8 cellular contexts compared by ENCODE assay signal in genomic region chr9:91419222-91420191, GRCh38. TPM values are rescaled to one million over a fixed set of nuclear protein-coding genes. Genes with fewer than 3 reads are reported as not detected.
DNase-seq lines count a peak whose midpoint lies in the region; ATAC-seq and TF ChIP-seq lines count a peak whose summit lies in the region.

No MANE protein-coding gene starts in this region.

- POLR2A ChIA-PET in activated CD8-positive, alpha-beta T cell treated with anti-CD3 and anti-CD28 coated beads for 36 hours (lab: Charles Lee) = interaction anchor here (0.7 to 1.4 kb wide), 4 partner anchors 14 to 318 kb away, joined by 3 to 4 read pairs (median 4); no protein-coding TSS in a partner anchor

- H3K27ac Mint-ChIP-seq in activated CD8-positive, alpha-beta T cell treated with anti-CD3 and anti-CD28 coated beads for 36 hours = peak overlapping the region; percentile 60

- CTCF ChIA-PET in activated CD8-positive, alpha-beta T cell treated with anti-CD3 and anti-CD28 coated beads for 36 hours (lab: Charles Lee) = interaction anchor here (0.8 to 1.5 kb wide), 2 partner anchors 10 to 78 kb away, joined by 3 read pairs; no protein-coding TSS in a partner anchor

- H3K27me3 ChIP-seq in HL-60 (ENCODE audit: insufficient read depth, poor library complexity, severe bottlenecking) (no peaks in the 10 kb centered on the region), dorsolateral prefrontal cortex (no peaks in the 10 kb centered on the region)

- H3K4me1 Mint-ChIP-seq in activated CD8-positive, alpha-beta T cell treated with anti-CD3 and anti-CD28 coated beads for 36 hours (ENCODE audit: low read depth) = peaks cover 61% of the 10 kb centered on the region

- H3K27me3 Mint-ChIP-seq in activated CD8-positive, alpha-beta T cell treated with anti-CD3 and anti-CD28 coated beads for 36 hours = peaks cover 4% of the 10 kb centered on the region

- H3K4me3 ChIP-seq in HL-60 (replicated peaks; ENCODE audit: insufficient read depth, low read length) = no peak overlapping the region
- H3K4me3 ChIP-seq in dorsolateral prefrontal cortex = no peak overlapping the region

- H3K27ac ChIP-seq in HL-60 (replicated peaks) = peak overlapping the region; percentile 52
- H3K27ac ChIP-seq in dorsolateral prefrontal cortex = peak overlapping the region in 5 of 59 donors; percentile 19 to 32 (median 27)

- peak; percentile 87 for DNase-seq in A172 (ENCODE audit: low spot score)
- DNase-seq in HL-60 (ENCODE audit: low read depth in 1 of 2, low spot score in 1 of 2) = peak; percentile 92 to 95
- DNase-seq in activated CD8-positive, alpha-beta T cell treated with anti-CD3 and anti-CD28 coated beads for 36 hours = peak; percentile 69
- DNase-seq in left cardiac atrium = peak; percentile 71
- peak; percentile 36 for DNase-seq in stimulated activated naive CD8-positive, alpha-beta T cell treated with anti-CD3 and anti-CD28 coated beads, Interleukin-15, Interleukin-2, amounts not matched to agents 100 U/mL and 50 U/mL, for 24 hours
- no peak for DNase-seq in dorsolateral prefrontal cortex
- DNase-seq in NCI-H510A treated with DMSO at 0.1 percent for 48 hours (lab: John Stamatoyannopoulos, UW) = no peak

- no peaks in the 10 kb centered on the region for H3K9me3 Mint-ChIP-seq in activated CD8-positive, alpha-beta T cell treated with anti-CD3 and anti-CD28 coated beads for 36 hours

- H3K36me3 Mint-ChIP-seq in activated CD8-positive, alpha-beta T cell treated with anti-CD3 and anti-CD28 coated beads for 36 hours (ENCODE audit: low read depth) = peaks cover 44% of the 10 kb centered on the region

- TF ChIP-seq CTCF in HL-60 (IDR thresholded peaks at IDR 0.05; ENCODE audit: insufficient read depth, low read length) (no peak), dorsolateral prefrontal cortex (IDR thresholded peaks at IDR 0.05 in 54 of 56, conservative IDR thresholded peaks at IDR 0.05 in 2 of 56; ENCODE audit: low read depth in 1 of 56, partially characterized antibody in 56 of 56) (no peak)
- no peak for TF ChIP-seq CTCF in activated CD8-positive, alpha-beta T cell treated with anti-CD3 and anti-CD28 coated beads for 36 hours (IDR thresholded peaks at IDR 0.05)

- intact Hi-C loops in activated CD8-positive, alpha-beta T cell treated with anti-CD3 and anti-CD28 coated beads for 36 hours (cut with micrococcal nuclease) = loop anchor here (2.0 to 5.0 kb wide), 4 partner anchors 62 to 267 kb away; no protein-coding TSS in a partner anchor
- intact Hi-C loops in left cardiac atrium (cut with DNase I) = loop anchor here in 1 of 2 donors (5.0 kb wide), 2 partner anchors 57 to 222 kb away; partner anchors contain the start of gene AUH
- intact Hi-C loops in dorsolateral prefrontal cortex (cut with DNase I) = loop anchor here (5.0 to 10.0 kb wide), 4 partner anchors 222 to 382 kb away; no protein-coding TSS in a partner anchor

- H3K4me3 Mint-ChIP-seq in activated CD8-positive, alpha-beta T cell treated with anti-CD3 and anti-CD28 coated beads for 36 hours = peak overlapping the region; percentile 99

- peak; percentile 5 for ATAC-seq in activated CD8-positive, alpha-beta T cell treated with anti-CD3 and anti-CD28 coated beads for 36 hours
- ATAC-seq in left cardiac atrium = peak in 1 of 2 donors; percentile 25
- peak; percentile 25 for ATAC-seq in stimulated activated naive CD8-positive, alpha-beta T cell treated with anti-CD3 and anti-CD28 coated beads, Interleukin-15, Interleukin-2, amounts not matched to agents 100 U/mL and 50 U/mL, for 24 hours
- no peak for ATAC-seq in GM21825 (IDR thresholded peaks at IDR 0.05; ENCODE audit: unreplicated experiment)

RNA-seq across cellular contexts. Expression of gene NFIL3, which starts 4.1 kb away (rescaled TPM):
- 4.6 and 7.3 TPM in 2 replicates for total RNA-seq in A172 (2014; rRNA removed; shearing (Covaris generic))
- total RNA-seq in activated CD8-positive, alpha-beta T cell treated with anti-CD3 and anti-CD28 coated beads for 36 hours = 10 to 100 TPM; 76.2 to 78.3 TPM
- total RNA-seq in left cardiac atrium (10 to 100 TPM; 17.4 to 45.5 TPM), dorsolateral prefrontal cortex (10 to 100 TPM in 116 of 120 experiments, 1 to 10 TPM in 4; 8.2 to 67.2 (median 16.6) TPM)

RNA-seq across cellular contexts. Expression of gene AUH, which starts 57.8 kb away (rescaled TPM):
- 14.1 and 19.8 TPM in 2 replicates for total RNA-seq in A172 (2014; rRNA removed; shearing (Covaris generic))
- total RNA-seq in activated CD8-positive, alpha-beta T cell treated with anti-CD3 and anti-CD28 coated beads for 36 hours = 10 to 100 TPM; 30.8 to 31.1 TPM
- total RNA-seq in left cardiac atrium (10 to 100 TPM; 22.1 to 22.7 TPM), dorsolateral prefrontal cortex (10 to 100 TPM; 21.9 to 46.8 (median 35.4) TPM)

Comparison
In these comparisons a context has a peak if more than half of its experiments do, and no peak if none do; other contexts are left out.
1. DNase-seq: peak in A172 (single experiment), HL-60 (2 of 2), activated CD8-positive, alpha-beta T cell treated with anti-CD3 and anti-CD28 coated beads for 36 hours (single experiment), left cardiac atrium (single experiment) and stimulated activated naive CD8-positive, alpha-beta T cell treated with anti-CD3 and anti-CD28 coated beads, Interleukin-15, Interleukin-2, amounts not matched to agents 100 U/mL and 50 U/mL, for 24 hours (single experiment); none in dorsolateral prefrontal cortex (0 of 10) and NCI-H510A treated with DMSO at 0.1 percent for 48 hours (single experiment).